ENCODE assay signal across 8 cellular contexts in the genomic region with DNA sequence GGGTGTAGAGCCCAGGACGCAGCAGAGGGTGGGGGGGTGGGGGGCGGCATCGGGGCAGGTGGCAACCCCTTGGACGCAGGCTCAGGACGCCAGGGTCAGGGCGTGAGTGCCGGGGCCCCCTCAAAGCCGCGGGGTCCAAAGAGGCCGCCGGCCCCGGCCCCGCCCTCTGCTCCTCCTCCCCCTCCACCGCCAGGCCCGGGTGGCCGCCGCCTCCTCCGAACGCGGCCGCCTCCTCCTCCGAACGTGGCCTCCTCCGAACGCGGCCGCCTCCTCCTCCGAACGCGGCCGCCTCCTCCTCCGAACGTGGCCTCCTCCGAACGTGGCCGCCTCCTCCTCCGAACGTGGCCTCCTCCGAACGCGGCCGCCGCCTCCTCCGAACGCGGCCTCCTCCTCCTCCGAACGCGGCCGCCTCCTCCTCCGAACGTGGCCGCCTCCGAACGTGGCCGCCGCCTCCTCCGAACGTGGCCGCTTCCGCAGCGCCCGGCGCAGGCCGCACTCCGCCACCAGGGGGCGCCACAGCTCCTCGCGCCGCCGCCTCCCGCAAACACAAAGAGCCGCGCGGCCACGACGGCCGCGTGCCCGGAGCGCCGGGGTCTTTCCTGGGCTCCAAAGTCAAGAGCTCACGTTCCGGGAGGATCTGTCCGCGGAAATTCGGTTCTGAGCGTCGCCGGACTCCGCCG. TPM values are rescaled to one million over a fixed set of nuclear protein-coding genes. Genes with fewer than 3 reads are reported as not detected.
A peak's percentile ranks its signal among the peaks of the same experiment; 100 is the strongest.
DNase-seq lines count a peak whose midpoint lies in the region; ATAC-seq and TF ChIP-seq lines count a peak whose summit lies in the region.

No MANE protein-coding gene starts in this region.

- H3K36me3 ChIP-seq in right atrium auricular region = no peaks in the 10 kb centered on the region

- no peaks in the 10 kb centered on the region for H3K9me3 ChIP-seq in right atrium auricular region

- no peaks in the 10 kb centered on the region for H3K27me3 ChIP-seq in right atrium auricular region

- peak overlapping the region in 1 of 2 donors; percentile 35 for H3K27ac ChIP-seq in right atrium auricular region

- DNase-seq in AML-193 (lab: John Stamatoyannopoulos, UW) (peak; percentile 50 to 53), GM19238 (ENCODE audit: insufficient read length, low spot score) (peak; percentile 79), MV-4-11 (lab: John Stamatoyannopoulos, UW) (peak; percentile 67), T-helper 2 cell (peak; percentile 71 to 90 (median 76)), amniotic epithelial cell (ENCODE audit: low read depth) (peak; percentile 60), right atrium auricular region (ENCODE audit: low spot score) (peak; percentile 81), skeletal muscle cell (ENCODE audit: low read depth) (no peak)

- peak; percentile 92 to 96 for TF ChIP-seq CTCF in right atrium auricular region (IDR thresholded peaks at IDR 0.05)

- peaks cover 0 to 22% of the 10 kb centered on the region in 2 donors for H3K4me1 ChIP-seq in right atrium auricular region

- no peak for ATAC-seq in HG03159 (IDR thresholded peaks at IDR 0.05; ENCODE audit: unreplicated experiment)

- peak overlapping the region; percentile 19 to 50 for H3K4me3 ChIP-seq in right atrium auricular region
- peak overlapping the region; percentile 52 for H3K4me3 ChIP-seq in skeletal muscle cell (ENCODE audit: low read depth, low read length)

RNA-seq across cellular contexts. Expression of gene SAMD11, which starts 19.3 kb away (rescaled TPM):
- total RNA-seq in right atrium auricular region = 1 to 10 TPM; 2.7 to 6.4 TPM

RNA-seq across cellular contexts. Expression of gene NOC2L, which starts 54.6 kb away (rescaled TPM):
- 10 to 100 TPM; 29.5 to 38.8 TPM for total RNA-seq in right atrium auricular region

RNA-seq across cellular contexts. Expression of gene KLHL17, which starts 56.0 kb away (rescaled TPM):
- 1 to 10 TPM; 2.4 to 2.9 TPM for total RNA-seq in right atrium auricular region
